Comparison of ENCODE assay signal across 1 cellular context in the genomic region with DNA sequence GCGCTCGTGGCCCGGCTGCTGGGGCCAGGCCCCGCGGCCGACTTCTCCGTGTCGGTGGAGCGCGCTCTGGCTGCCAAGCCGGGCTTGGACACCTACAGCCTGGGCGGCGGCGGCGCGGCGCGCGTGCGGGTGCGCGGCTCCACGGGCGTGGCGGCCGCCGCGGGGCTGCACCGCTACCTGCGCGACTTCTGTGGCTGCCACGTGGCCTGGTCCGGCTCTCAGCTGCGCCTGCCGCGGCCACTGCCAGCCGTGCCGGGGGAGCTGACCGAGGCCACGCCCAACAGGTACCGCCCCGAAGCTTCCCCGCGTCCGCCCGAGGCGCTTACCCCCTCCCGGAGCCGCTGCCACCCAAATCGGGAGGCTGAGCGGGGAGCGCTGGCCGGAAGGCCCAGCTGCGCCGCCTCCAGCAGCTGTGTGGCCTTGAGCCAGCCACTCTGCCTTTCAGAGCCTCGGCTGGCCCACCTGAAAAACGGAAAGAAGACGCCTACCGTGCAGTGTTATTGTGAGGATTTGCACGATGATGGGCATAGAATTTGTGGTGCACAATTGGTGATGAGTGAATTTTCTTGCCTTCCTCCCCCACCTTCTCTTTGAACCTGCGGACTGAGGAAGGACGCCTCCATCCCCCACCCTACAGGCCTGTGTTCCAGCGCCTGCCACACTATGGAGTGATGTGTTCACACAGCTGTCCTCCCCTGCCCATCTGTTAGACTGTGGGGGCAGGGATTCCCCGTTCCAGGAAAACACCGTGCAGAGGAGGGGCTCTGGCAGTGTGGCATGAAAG.
A peak's percentile ranks its signal among the peaks of the same experiment; 100 is the strongest.
TF ChIP-seq lines count a peak whose summit lies in the region.

No MANE protein-coding gene starts in this region.

TF ChIP-seq in WTC11, 78 proteins besides CTCF, POLR2A, EP300 and RAD21 (continued from another document):
- no peak for TF ChIP-seq ATF2 (CRISPR knock-in tag; IDR thresholded peaks at IDR 0.05; ENCODE audit: borderline replicate concordance, low read depth)
- TF ChIP-seq IRF2 (CRISPR knock-in tag; IDR thresholded peaks at IDR 0.05; ENCODE audit: borderline replicate concordance, low read depth) = no peak
- TF ChIP-seq ZNF281 (CRISPR knock-in tag; IDR thresholded peaks at IDR 0.05) = peak; percentile 11; the same call in 1 of the 2 replicates
- TF ChIP-seq GABPB1 (CRISPR knock-in tag; IDR thresholded peaks at IDR 0.05) = peak; percentile 75
- TF ChIP-seq FOXK1 (CRISPR knock-in tag; IDR thresholded peaks at IDR 0.05) = no peak; the same call in 1 of the 2 replicates
- TF ChIP-seq TCF7 (CRISPR knock-in tag; IDR thresholded peaks at IDR 0.05; ENCODE audit: low read depth) = no peak; the same call in 1 of the 2 replicates
- TF ChIP-seq MYBL2 (CRISPR knock-in tag; IDR thresholded peaks at IDR 0.05) = no peak
- TF ChIP-seq ZNF423 (CRISPR knock-in tag; IDR thresholded peaks at IDR 0.05) = no peak
- TF ChIP-seq, protein P1, sequence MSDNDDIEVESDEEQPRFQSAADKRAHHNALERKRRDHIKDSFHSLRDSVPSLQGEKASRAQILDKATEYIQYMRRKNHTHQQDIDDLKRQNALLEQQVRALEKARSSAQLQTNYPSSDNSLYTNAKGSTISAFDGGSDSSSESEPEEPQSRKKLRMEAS (CRISPR knock-in tag; IDR thresholded peaks at IDR 0.05) = peak; percentile 58; the same call in 1 of the 2 replicates
- peak; percentile 65; the same call in 1 of the 2 replicates for TF ChIP-seq ARID4B (CRISPR knock-in tag; IDR thresholded peaks at IDR 0.05; ENCODE audit: borderline replicate concordance)
- TF ChIP-seq CREM (CRISPR knock-in tag; IDR thresholded peaks at IDR 0.05) = 0 out of 2 replicates have a peak, but pooled peaks have one; percentile 35
- TF ChIP-seq SP1 (CRISPR knock-in tag; conservative IDR thresholded peaks at IDR 0.05) = peak; percentile 57; the same call in 1 of the 2 replicates
- TF ChIP-seq, protein P2, sequence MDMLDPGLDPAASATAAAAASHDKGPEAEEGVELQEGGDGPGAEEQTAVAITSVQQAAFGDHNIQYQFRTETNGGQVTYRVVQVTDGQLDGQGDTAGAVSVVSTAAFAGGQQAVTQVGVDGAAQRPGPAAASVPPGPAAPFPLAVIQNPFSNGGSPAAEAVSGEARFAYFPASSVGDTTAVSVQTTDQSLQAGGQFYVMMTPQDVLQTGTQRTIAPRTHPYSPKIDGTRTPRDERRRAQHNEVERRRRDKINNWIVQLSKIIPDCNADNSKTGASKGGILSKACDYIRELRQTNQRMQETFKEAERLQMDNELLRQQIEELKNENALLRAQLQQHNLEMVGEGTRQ (CRISPR knock-in tag; IDR thresholded peaks at IDR 0.05) = no peak
TF ChIP-seq in WTC11: peak in this region for 7.
